Comparison of ENCODE assay signal across 35 cellular contexts in genomic region chr6:41739041-41739440, GRCh38. TPM values are rescaled to one million over a fixed set of nuclear protein-coding genes. Genes with fewer than 3 reads are reported as not detected.
"Had no signal": no experiment of that assay in that cellular context is flagged by ENCODE, and none has a peak within 500 bp of the region (broad histone marks: within the 10 kb centered on the region; RNA-seq: fewer than 3 reads in every experiment).

No MANE protein-coding gene starts in this region.

- H3K4me3 Mint-ChIP-seq: activated CD4-positive, alpha-beta T cell treated with anti-CD3 and anti-CD28 coated beads for 36 hours; activated naive CD4-positive, alpha-beta T cell treated with anti-CD3 and anti-CD28 coated beads, Interleukin-2, amount 50 U/mL, for 24 hours; activated naive CD8-positive, alpha-beta T cell treated with anti-CD3 and anti-CD28 coated beads, Interleukin-2, amount 50 U/mL, for 24 hours; activated T-helper 1 cell treated with anti-CD3 and anti-CD28 coated beads, Interleukin-12 subunit alpha, Interleukin-12 subunit beta, Interleukin-2, Interleukin-4 antibody, amounts not matched to agents 30 ng/mL and 10 ng/mL and 1 ng/mL, durations not matched to agents 14 hours and 24 hours and 36 hours; central memory CD8-positive, alpha-beta T cell; immature natural killer cell; mesothelial cell of epicardium; naive B cell; nephron progenitor cell; stimulated activated effector memory CD8-positive, alpha-beta T cell treated with anti-CD3 and anti-CD28 coated beads, Interleukin-12 subunit alpha, Interleukin-12 subunit beta, amount 100 ng/mL, for 72 hours; stimulated activated naive CD8-positive, alpha-beta T cell treated with anti-CD3 and anti-CD28 coated beads, Interleukin-15, Interleukin-2, amounts not matched to agents 100 ng/mL and 50 ng/mL, for 24 hours had no signal

- ATAC-seq: activated CD4-positive, alpha-beta T cell treated with anti-CD3 and anti-CD28 coated beads for 36 hours; activated naive CD8-positive, alpha-beta T cell treated with anti-CD3 and anti-CD28 coated beads, Interleukin-2, amount 50 U/mL, for 24 hours; gastrocnemius medialis; left lobe of liver; stimulated activated effector memory CD8-positive, alpha-beta T cell treated with anti-CD3 and anti-CD28 coated beads, Interleukin-12 subunit alpha, Interleukin-12 subunit beta, amount 100 ng/mL, for 72 hours had no signal

- H3K27ac ChIP-seq: epithelial cell of prostate, esophagus squamous epithelium, gastrocnemius medialis, ovary, sigmoid colon, upper lobe of left lung, vagina had no signal

- H3K36me3 Mint-ChIP-seq: activated naive CD4-positive, alpha-beta T cell treated with anti-CD3 and anti-CD28 coated beads, Interleukin-2, amount 50 U/mL, for 24 hours; immature natural killer cell; mesothelial cell of epicardium; naive B cell; stimulated activated effector memory CD8-positive, alpha-beta T cell treated with anti-CD3 and anti-CD28 coated beads, Interleukin-12 subunit alpha, Interleukin-12 subunit beta, amount 100 ng/mL, for 72 hours had no signal

- H3K27me3 ChIP-seq: esophagus squamous epithelium, gastrocnemius medialis, ovary, sigmoid colon, upper lobe of left lung, vagina had no signal

- H3K4me3 ChIP-seq: esophagus squamous epithelium, gastrocnemius medialis, lung, ovary, sigmoid colon, upper lobe of left lung, vagina had no signal

- H3K27me3 Mint-ChIP-seq: activated CD4-positive, alpha-beta T cell treated with anti-CD3 and anti-CD28 coated beads for 36 hours; activated naive CD4-positive, alpha-beta T cell treated with anti-CD3 and anti-CD28 coated beads, Interleukin-2, amount 50 U/mL, for 24 hours; activated naive CD8-positive, alpha-beta T cell treated with anti-CD3 and anti-CD28 coated beads, Interleukin-2, amount 50 U/mL, for 24 hours; central memory CD8-positive, alpha-beta T cell; stimulated activated naive CD8-positive, alpha-beta T cell treated with anti-CD3 and anti-CD28 coated beads, Interleukin-15, Interleukin-2, amounts not matched to agents 100 ng/mL and 50 ng/mL, for 24 hours had no signal

- H3K9me3 Mint-ChIP-seq: activated naive CD4-positive, alpha-beta T cell treated with anti-CD3 and anti-CD28 coated beads, Interleukin-2, amount 50 U/mL, for 24 hours; activated naive CD8-positive, alpha-beta T cell treated with anti-CD3 and anti-CD28 coated beads, Interleukin-2, amount 50 U/mL, for 24 hours; activated T-helper 1 cell treated with anti-CD3 and anti-CD28 coated beads, Interleukin-12 subunit alpha, Interleukin-12 subunit beta, Interleukin-2, Interleukin-4 antibody, amounts not matched to agents 30 ng/mL and 10 ng/mL and 1 ng/mL, durations not matched to agents 14 hours and 24 hours and 36 hours; central memory CD8-positive, alpha-beta T cell; immature natural killer cell; mesothelial cell of epicardium; naive B cell; nephron progenitor cell; stimulated activated effector memory CD8-positive, alpha-beta T cell treated with anti-CD3 and anti-CD28 coated beads, Interleukin-12 subunit alpha, Interleukin-12 subunit beta, amount 100 ng/mL, for 72 hours; stimulated activated naive CD8-positive, alpha-beta T cell treated with anti-CD3 and anti-CD28 coated beads, Interleukin-15, Interleukin-2, amounts not matched to agents 100 ng/mL and 50 ng/mL, for 24 hours had no signal

- H3K36me3 ChIP-seq: esophagus squamous epithelium, gastrocnemius medialis, ovary, sigmoid colon, upper lobe of left lung, vagina had no signal

- H3K9me3 ChIP-seq: esophagus squamous epithelium, gastrocnemius medialis, ovary, sigmoid colon, upper lobe of left lung, vagina had no signal

- H3K27ac Mint-ChIP-seq: activated CD4-positive, alpha-beta T cell treated with anti-CD3 and anti-CD28 coated beads for 36 hours; activated naive CD4-positive, alpha-beta T cell treated with anti-CD3 and anti-CD28 coated beads, Interleukin-2, amount 50 U/mL, for 24 hours; activated naive CD8-positive, alpha-beta T cell treated with anti-CD3 and anti-CD28 coated beads, Interleukin-2, amount 50 U/mL, for 24 hours; activated T-helper 1 cell treated with anti-CD3 and anti-CD28 coated beads, Interleukin-12 subunit alpha, Interleukin-12 subunit beta, Interleukin-2, Interleukin-4 antibody, amounts not matched to agents 30 ng/mL and 10 ng/mL and 1 ng/mL, durations not matched to agents 14 hours and 24 hours and 36 hours; immature natural killer cell; mesothelial cell of epicardium; naive B cell; nephron progenitor cell; progenitor cell of endocrine pancreas; stimulated activated effector memory CD8-positive, alpha-beta T cell treated with anti-CD3 and anti-CD28 coated beads, Interleukin-12 subunit alpha, Interleukin-12 subunit beta, amount 100 ng/mL, for 72 hours; stimulated activated naive CD8-positive, alpha-beta T cell treated with anti-CD3 and anti-CD28 coated beads, Interleukin-15, Interleukin-2, amounts not matched to agents 100 ng/mL and 50 ng/mL, for 24 hours had no signal

- DNase-seq: activated CD4-positive, alpha-beta T cell treated with anti-CD3 and anti-CD28 coated beads for 36 hours; activated CD4-positive, CD25-positive, alpha-beta regulatory T cell; activated gamma-delta T cell; activated naive CD8-positive, alpha-beta T cell treated with anti-CD3 and anti-CD28 coated beads, Interleukin-2, amount 50 U/mL, for 24 hours; activated T-cell treated with anti-CD3 and anti-CD28 coated beads for 4 hours; amygdala; dermis blood vessel endothelial cell; effector CD8-positive, alpha-beta T cell; esophagus squamous epithelium; gastrocnemius medialis; glutamatergic neuron; hypothalamus; immature natural killer cell; kidney glomerular epithelial cell; naive B cell; nephron progenitor cell; ovary; retina; sigmoid colon; small intestine; stimulated activated CD4-positive, alpha-beta T cell treated with anti-CD3 and anti-CD28 coated beads, Interleukin-4, amount 100 ng/mL, for 24 hours; substantia nigra; T-helper 1 cell; upper lobe of left lung had no signal

- H3K4me1 Mint-ChIP-seq: activated naive CD8-positive, alpha-beta T cell treated with anti-CD3 and anti-CD28 coated beads, Interleukin-2, amount 50 U/mL, for 24 hours; central memory CD8-positive, alpha-beta T cell; stimulated activated effector memory CD8-positive, alpha-beta T cell treated with anti-CD3 and anti-CD28 coated beads, Interleukin-12 subunit alpha, Interleukin-12 subunit beta, amount 100 ng/mL, for 72 hours had no signal

RNA-seq across cellular contexts. Expression of gene PGC, which starts 8.2 kb away (rescaled TPM):
- total RNA-seq: activated CD4-positive, alpha-beta T cell treated with anti-CD3 and anti-CD28 coated beads for 36 hours; dermis blood vessel endothelial cell; gastrocnemius medialis; mesothelial cell of epicardium; progenitor cell of endocrine pancreas; sigmoid colon had no signal
- polyA plus RNA-seq: immature natural killer cell had no signal

RNA-seq across cellular contexts. Expression of gene PRICKLE4, which starts 41.5 kb away (rescaled TPM):
- total RNA-seq: activated CD4-positive, alpha-beta T cell treated with anti-CD3 and anti-CD28 coated beads for 36 hours; activated T-helper 1 cell treated with anti-CD3 and anti-CD28 coated beads, Interleukin-12 subunit alpha, Interleukin-12 subunit beta, Interleukin-2, Interleukin-4 antibody, amounts not matched to agents 30 ng/mL and 10 ng/mL and 1 ng/mL, durations not matched to agents 14 hours and 24 hours and 36 hours had no signal
- polyA plus RNA-seq: immature natural killer cell had no signal
